8 cellular contexts compared by ENCODE assay signal in genomic region chr5:91641730-91642350, GRCh38.
DNase-seq lines count a peak whose midpoint lies in the region; ATAC-seq, FAIRE-seq and TF ChIP-seq lines count a peak whose summit lies in the region.

No MANE protein-coding gene starts in this region.

- ATAC-seq in GM19035 (IDR thresholded peaks at IDR 0.05; ENCODE audit: unreplicated experiment) (peak; percentile 71), upper lobe of right lung (no peak), GM19467 (IDR thresholded peaks at IDR 0.05; ENCODE audit: unreplicated experiment) (no peak), GM19455 (IDR thresholded peaks at IDR 0.05; ENCODE audit: unreplicated experiment) (no peak)

- peak; percentile 5 for DNase-seq in Ammon's horn (ENCODE audit: low spot score)
- peak; percentile 44 for DNase-seq in NB4 (ENCODE audit: low read depth)
- peak; percentile 16 for DNase-seq in iPS DF 4.7 (ENCODE audit: extremely low read depth, low spot score)
- DNase-seq in upper lobe of right lung = no peak

- H3K27me3 ChIP-seq in upper lobe of right lung = no peaks in the 10 kb centered on the region

- intact Hi-C loops in upper lobe of right lung (cut with DNase I) = no loop called here

- H3K36me3 ChIP-seq in upper lobe of right lung = no peaks in the 10 kb centered on the region

- FAIRE-seq in TTC549 (lab: Jason Lieb, UNC) = peak; percentile 97

- H3K4me3 ChIP-seq in NB4 (ENCODE audit: low read depth, low read length) = no peak overlapping the region
- no peak overlapping the region for H3K4me3 ChIP-seq in upper lobe of right lung

- TF ChIP-seq CTCF in NB4 (IDR thresholded peaks at IDR 0.05; ENCODE audit: low read depth, low read length) (no peak), upper lobe of right lung (IDR thresholded peaks at IDR 0.05) (peak; percentile 61)

- TF ChIP-seq POLR2A in NB4 (IDR thresholded peaks at IDR 0.05; ENCODE audit: extremely low read depth, insufficient read length) = no peak

- H3K9me3 ChIP-seq in upper lobe of right lung = no peaks in the 10 kb centered on the region

- no peaks in the 10 kb centered on the region for H3K4me1 ChIP-seq in upper lobe of right lung

- no peak overlapping the region for H3K27ac ChIP-seq in upper lobe of right lung
